Comparison of ENCODE assay signal across 26 cellular contexts in genomic region chr6:161261325-161261724, GRCh38. TPM values are rescaled to one million over a fixed set of nuclear protein-coding genes. Genes with fewer than 3 reads are reported as not detected.
DNase-seq lines count a peak whose midpoint lies in the region; ATAC-seq and TF ChIP-seq lines count a peak whose summit lies in the region.
"Had no signal": no experiment of that assay in that cellular context is flagged by ENCODE, and none has a peak within 500 bp of the region (broad histone marks: within the 10 kb centered on the region; RNA-seq: fewer than 3 reads in every experiment).

No MANE protein-coding gene starts in this region.

- ATAC-seq in HG02885 (IDR thresholded peaks at IDR 0.05; ENCODE audit: poor library complexity, unreplicated experiment) = no peak

- H3K36me3 ChIP-seq in testis (ENCODE audit: low read depth, missing control alignments) (no peaks in the 10 kb centered on the region), PC-9 (ENCODE audit: low read depth) (no peaks in the 10 kb centered on the region)
- H3K36me3 ChIP-seq: BE2C, transverse colon had no signal

- no peak for TF ChIP-seq POLR2A in testis (IDR thresholded peaks at IDR 0.05)

- peaks cover 15% of the 10 kb centered on the region for H3K4me1 Mint-ChIP-seq in glutamatergic neuron (ENCODE audit: low read depth, unreplicated experiment)

- H3K27me3 Mint-ChIP-seq in glutamatergic neuron (ENCODE audit: unreplicated experiment) = no peaks in the 10 kb centered on the region
- H3K27me3 Mint-ChIP-seq: activated CD4-positive, alpha-beta memory T cell treated with anti-CD3 and anti-CD28 coated beads, Interleukin-2, amount 10 ng/mL, durations not matched to agents 7 days and 5 days; naive B cell had no signal

- POLR2A ChIA-PET in PC-9 (lab: Charles Lee; ENCODE audit: unreplicated experiment) = no interaction called here

- no peak overlapping the region for H3K4me3 Mint-ChIP-seq in glutamatergic neuron (ENCODE audit: unreplicated experiment)
- H3K4me3 Mint-ChIP-seq: activated CD4-positive, alpha-beta memory T cell treated with anti-CD3 and anti-CD28 coated beads, Interleukin-2, amount 10 ng/mL, durations not matched to agents 7 days and 5 days; endodermal cell; mesothelial cell of epicardium; naive B cell had no signal

- H3K27ac ChIP-seq in testis (no peak overlapping the region), PC-9 (no peak overlapping the region)
- H3K27ac ChIP-seq: SJSA1, transverse colon had no signal

- no peak for TF ChIP-seq CTCF in glutamatergic neuron (IDR thresholded peaks at IDR 0.05; ENCODE audit: partially characterized antibody, unreplicated experiment)
- no peak for TF ChIP-seq CTCF in testis (IDR thresholded peaks at IDR 0.05)
- TF ChIP-seq CTCF in PC-9 (conservative IDR thresholded peaks at IDR 0.05) = no peak

- H3K36me3 Mint-ChIP-seq in glutamatergic neuron (ENCODE audit: unreplicated experiment) = peaks cover 7% of the 10 kb centered on the region
- H3K36me3 Mint-ChIP-seq: activated naive CD4-positive, alpha-beta T cell treated with anti-CD3 and anti-CD28 coated beads, Interleukin-2, amount 50 U/mL, for 72 hours had no signal

- H3K4me3 ChIP-seq in testis (no peak overlapping the region), PC-9 (no peak overlapping the region)
- H3K4me3 ChIP-seq: SJSA1, transverse colon had no signal

- H3F3A ChIP-seq in PC-9 (ENCODE audit: insufficient read depth, low read depth) = no peaks in the 10 kb centered on the region

- no peak overlapping the region for H2AFZ ChIP-seq in PC-9

- in situ Hi-C loops in ACHN (cut with HindIII; ENCODE audit: low pct_ligation_motif_present, low pct_unique_long_range_greater_than_20kb, low sequenced_read_pairs) = no loop called here

- no peaks in the 10 kb centered on the region for H4K20me1 ChIP-seq in PC-9 (ENCODE audit: insufficient read depth)

- intact Hi-C loops in testis (cut with DNase I; ENCODE audit: low total_unique reads) = no loop called here
- intact Hi-C loops in PC-9 (cut with micrococcal nuclease; ENCODE audit: unreplicated experiment) = no loop called here

- H3K9me2 ChIP-seq in PC-9 (ENCODE audit: insufficient read depth) = no peaks in the 10 kb centered on the region

- WGBS in testis, 2 donors = 87 to 93% methylated on average over 8 of the region's 8 CpGs

- BruUV-seq in PC-9 (replicated peaks; lab: Mats Ljungman, UMichigan) = no TSS peak

- H3K9me3 ChIP-seq in testis (no peaks in the 10 kb centered on the region), PC-9 (ENCODE audit: insufficient read depth, low read depth) (no peaks in the 10 kb centered on the region)
- H3K9me3 ChIP-seq: BE2C, SJSA1, transverse colon had no signal

- DNase-seq in ACHN = peak; percentile 82
- DNase-seq in HT1080 (ENCODE audit: low read depth) = peak; percentile 33
- DNase-seq in astrocyte of the hippocampus (ENCODE audit: low read depth, low spot score) = peak; percentile 54
- no peak for DNase-seq in glutamatergic neuron
- DNase-seq in cerebellar cortex (ENCODE audit: low spot score) = no peak
- no peak for DNase-seq in testis
- no peak for DNase-seq in PC-9
- DNase-seq: activated CD4-positive, alpha-beta memory T cell treated with anti-CD3 and anti-CD28 coated beads, Interleukin-2, amount 10 ng/mL, durations not matched to agents 7 days and 5 days; activated CD4-positive, CD25-positive, alpha-beta regulatory T cell treated with anti-CD3 and anti-CD28 coated beads, Interleukin-2, amount 50 U/mL, for 72 hours; activated CD8-positive, alpha-beta memory T cell treated with anti-CD3 and anti-CD28 coated beads, Interleukin-2, amount 50 U/mL, for 48 hours; anterior cingulate cortex; BE2C; caudate nucleus; DMS79 treated with DMSO at 0.1 percent for 48 hours; endodermal cell; islet precursor cell; naive B cell; NCI-H1105 treated with DMSO at 0.1 percent for 48 hours; NCI-H1930; NCI-H524; nucleus accumbens; transverse colon had no signal

- H3K27ac Mint-ChIP-seq in glutamatergic neuron (ENCODE audit: unreplicated experiment) = peak overlapping the region; percentile 17
- H3K27ac Mint-ChIP-seq: activated CD4-positive, alpha-beta memory T cell treated with anti-CD3 and anti-CD28 coated beads, Interleukin-2, amount 10 ng/mL, durations not matched to agents 7 days and 5 days; activated naive CD4-positive, alpha-beta T cell treated with anti-CD3 and anti-CD28 coated beads, Interleukin-2, amount 50 U/mL, for 72 hours; mesothelial cell of epicardium; naive B cell had no signal

- H3K9me3 Mint-ChIP-seq in glutamatergic neuron (ENCODE audit: unreplicated experiment) = peaks cover 4% of the 10 kb centered on the region
- H3K9me3 Mint-ChIP-seq: activated CD4-positive, alpha-beta memory T cell treated with anti-CD3 and anti-CD28 coated beads, Interleukin-2, amount 10 ng/mL, durations not matched to agents 7 days and 5 days; activated naive CD4-positive, alpha-beta T cell treated with anti-CD3 and anti-CD28 coated beads, Interleukin-2, amount 50 U/mL, for 72 hours; endodermal cell; mesothelial cell of epicardium; naive B cell had no signal

- no peaks in the 10 kb centered on the region for H3K79me2 ChIP-seq in PC-9 (ENCODE audit: low read depth)

- no peaks in the 10 kb centered on the region for H3K27me3 ChIP-seq in testis
- H3K27me3 ChIP-seq in PC-9 (ENCODE audit: insufficient read depth, low read depth) = peaks cover 41% of the 10 kb centered on the region
- H3K27me3 ChIP-seq: SJSA1, transverse colon had no signal

- no peaks in the 10 kb centered on the region for H3K4me1 ChIP-seq in testis
- no peaks in the 10 kb centered on the region for H3K4me1 ChIP-seq in PC-9 (replicated peaks; ENCODE audit: insufficient read depth)
- H3K4me1 ChIP-seq: transverse colon had no signal

- H3K4me2 ChIP-seq in PC-9 = no peak overlapping the region

- CTCF ChIA-PET in PC-9 (lab: Charles Lee) = no interaction called here

RNA-seq across cellular contexts. Expression of gene AGPAT4, which starts 12.5 kb away (rescaled TPM):
- 3.9 and 4.9 TPM in 2 replicates for total RNA-seq in HT1080 (2014; rRNA removed; shearing (Covaris generic))
- polyA plus RNA-seq in HT1080 (2015; cell fraction: cytosol; rRNA removed) = 2.3 and 2.9 TPM in 2 replicates
- polyA plus RNA-seq in HT1080 (2015; cell fraction: nucleus; rRNA removed) = 13.6 and 17.1 TPM in 2 replicates
- total RNA-seq in glutamatergic neuron (ENCODE audit: unreplicated experiment) (90.2 TPM), testis (1 to 10 TPM; 5.4 to 7.2 TPM), PC-9 (2021) (0.07 and 0.10 TPM in 2 replicates)
- polyA plus RNA-seq in testis (ENCODE audit: insufficient read depth, low read depth, low replicate concordance) = 6.4 TPM

Comparison
In these comparisons a context has a peak if more than half of its experiments do, and no peak if none do; other contexts are left out.
1. DNase-seq: peak in ACHN (single experiment), HT1080 (single experiment) and astrocyte of the hippocampus (single experiment); none in glutamatergic neuron (single experiment), cerebellar cortex (single experiment), testis (single experiment) and PC-9 (0 of 2).
2. RNA of gene AGPAT4, which starts 12.5 kb away (total RNA-seq): 90.2 TPM in glutamatergic neuron (single experiment); 5.4 to 7.2 TPM in testis, 3.9 to 4.9 TPM in HT1080 and 0.07 to 0.10 TPM in PC-9; every median in the first group is over 10 times any median in the second.